1 cellular context compared by ENCODE assay signal in genomic region chr2:70789304-70790078, GRCh38.
TF ChIP-seq lines count a peak whose summit lies in the region.

No MANE protein-coding gene starts in this region.

TF ChIP-seq in HepG2, 621 proteins besides CTCF, POLR2A, EP300 and RAD21 (continued from another document):
- TF ChIP-seq, protein P1, sequence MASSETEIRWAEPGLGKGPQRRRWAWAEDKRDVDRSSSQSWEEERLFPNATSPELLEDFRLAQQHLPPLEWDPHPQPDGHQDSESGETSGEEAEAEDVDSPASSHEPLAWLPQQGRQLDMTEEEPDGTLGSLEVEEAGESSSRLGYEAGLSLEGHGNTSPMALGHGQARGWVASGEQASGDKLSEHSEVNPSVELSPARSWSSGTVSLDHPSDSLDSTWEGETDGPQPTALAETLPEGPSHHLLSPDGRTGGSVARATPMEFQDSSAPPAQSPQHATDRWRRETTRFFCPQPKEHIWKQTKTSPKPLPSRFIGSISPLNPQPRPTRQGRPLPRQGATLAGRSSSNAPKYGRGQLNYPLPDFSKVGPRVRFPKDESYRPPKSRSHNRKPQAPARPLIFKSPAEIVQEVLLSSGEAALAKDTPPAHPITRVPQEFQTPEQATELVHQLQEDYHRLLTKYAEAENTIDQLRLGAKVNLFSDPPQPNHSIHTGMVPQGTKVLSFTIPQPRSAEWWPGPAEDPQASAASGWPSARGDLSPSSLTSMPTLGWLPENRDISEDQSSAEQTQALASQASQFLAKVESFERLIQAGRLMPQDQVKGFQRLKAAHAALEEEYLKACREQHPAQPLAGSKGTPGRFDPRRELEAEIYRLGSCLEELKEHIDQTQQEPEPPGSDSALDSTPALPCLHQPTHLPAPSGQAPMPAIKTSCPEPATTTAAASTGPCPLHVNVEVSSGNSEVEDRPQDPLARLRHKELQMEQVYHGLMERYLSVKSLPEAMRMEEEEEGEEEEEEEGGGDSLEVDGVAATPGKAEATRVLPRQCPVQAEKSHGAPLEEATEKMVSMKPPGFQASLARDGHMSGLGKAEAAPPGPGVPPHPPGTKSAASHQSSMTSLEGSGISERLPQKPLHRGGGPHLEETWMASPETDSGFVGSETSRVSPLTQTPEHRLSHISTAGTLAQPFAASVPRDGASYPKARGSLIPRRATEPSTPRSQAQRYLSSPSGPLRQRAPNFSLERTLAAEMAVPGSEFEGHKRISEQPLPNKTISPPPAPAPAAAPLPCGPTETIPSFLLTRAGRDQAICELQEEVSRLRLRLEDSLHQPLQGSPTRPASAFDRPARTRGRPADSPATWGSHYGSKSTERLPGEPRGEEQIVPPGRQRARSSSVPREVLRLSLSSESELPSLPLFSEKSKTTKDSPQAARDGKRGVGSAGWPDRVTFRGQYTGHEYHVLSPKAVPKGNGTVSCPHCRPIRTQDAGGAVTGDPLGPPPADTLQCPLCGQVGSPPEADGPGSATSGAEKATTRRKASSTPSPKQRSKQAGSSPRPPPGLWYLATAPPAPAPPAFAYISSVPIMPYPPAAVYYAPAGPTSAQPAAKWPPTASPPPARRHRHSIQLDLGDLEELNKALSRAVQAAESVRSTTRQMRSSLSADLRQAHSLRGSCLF (CRISPR knock-in tag; IDR thresholded peaks at IDR 0.05; ENCODE audit: borderline replicate concordance): no peak
- no peak for TF ChIP-seq ZMYM2 (CRISPR knock-in tag; IDR thresholded peaks at IDR 0.05)
- TF ChIP-seq, protein P2, sequence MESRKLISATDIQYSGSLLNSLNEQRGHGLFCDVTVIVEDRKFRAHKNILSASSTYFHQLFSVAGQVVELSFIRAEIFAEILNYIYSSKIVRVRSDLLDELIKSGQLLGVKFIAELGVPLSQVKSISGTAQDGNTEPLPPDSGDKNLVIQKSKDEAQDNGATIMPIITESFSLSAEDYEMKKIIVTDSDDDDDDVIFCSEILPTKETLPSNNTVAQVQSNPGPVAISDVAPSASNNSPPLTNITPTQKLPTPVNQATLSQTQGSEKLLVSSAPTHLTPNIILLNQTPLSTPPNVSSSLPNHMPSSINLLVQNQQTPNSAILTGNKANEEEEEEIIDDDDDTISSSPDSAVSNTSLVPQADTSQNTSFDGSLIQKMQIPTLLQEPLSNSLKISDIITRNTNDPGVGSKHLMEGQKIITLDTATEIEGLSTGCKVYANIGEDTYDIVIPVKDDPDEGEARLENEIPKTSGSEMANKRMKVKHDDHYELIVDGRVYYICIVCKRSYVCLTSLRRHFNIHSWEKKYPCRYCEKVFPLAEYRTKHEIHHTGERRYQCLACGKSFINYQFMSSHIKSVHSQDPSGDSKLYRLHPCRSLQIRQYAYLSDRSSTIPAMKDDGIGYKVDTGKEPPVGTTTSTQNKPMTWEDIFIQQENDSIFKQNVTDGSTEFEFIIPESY (CRISPR knock-in tag; IDR thresholded peaks at IDR 0.05): peak; percentile 28; the same call in 1 of the 2 replicates
- no peak for TF ChIP-seq FOXA1 (IDR thresholded peaks at IDR 0.05)
- TF ChIP-seq FOXA1 (CRISPR knock-in tag; IDR thresholded peaks at IDR 0.05): no peak
- no peak for TF ChIP-seq ZFP37 (CRISPR knock-in tag; IDR thresholded peaks at IDR 0.05; ENCODE audit: borderline replicate concordance)
- no peak for TF ChIP-seq FOXK1 (CRISPR knock-in tag; IDR thresholded peaks at IDR 0.05; ENCODE audit: borderline replicate concordance, low read depth)
- peak in 1 of 2 experiments; percentile 67; a peak in 1 of 4 replicates for TF ChIP-seq KLF16 (CRISPR knock-in tag; IDR thresholded peaks at IDR 0.05)
- TF ChIP-seq HNRNPL (IDR thresholded peaks at IDR 0.05; ENCODE audit: low read depth, low read length): no peak
- 0 out of 2 replicates have a peak, but pooled peaks have one; percentile 74 for TF ChIP-seq MIER3 (CRISPR knock-in tag; IDR thresholded peaks at IDR 0.05; ENCODE audit: borderline replicate concordance)
- peak; percentile 39; the same call in 1 of the 2 replicates for TF ChIP-seq MIXL1 (CRISPR knock-in tag; IDR thresholded peaks at IDR 0.05)
- TF ChIP-seq, protein P3, sequence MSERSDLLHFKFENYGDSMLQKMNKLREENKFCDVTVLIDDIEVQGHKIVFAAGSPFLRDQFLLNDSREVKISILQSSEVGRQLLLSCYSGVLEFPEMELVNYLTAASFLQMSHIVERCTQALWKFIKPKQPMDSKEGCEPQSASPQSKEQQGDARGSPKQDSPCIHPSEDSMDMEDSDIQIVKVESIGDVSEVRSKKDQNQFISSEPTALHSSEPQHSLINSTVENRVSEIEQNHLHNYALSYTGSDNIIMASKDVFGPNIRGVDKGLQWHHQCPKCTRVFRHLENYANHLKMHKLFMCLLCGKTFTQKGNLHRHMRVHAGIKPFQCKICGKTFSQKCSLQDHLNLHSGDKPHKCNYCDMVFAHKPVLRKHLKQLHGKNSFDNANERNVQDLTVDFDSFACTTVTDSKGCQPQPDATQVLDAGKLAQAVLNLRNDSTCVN (CRISPR knock-in tag; IDR thresholded peaks at IDR 0.05; ENCODE audit: borderline replicate concordance): peak; percentile 22; the same call in 1 of the 2 replicates
- no peak for TF ChIP-seq NFRKB (IDR thresholded peaks at IDR 0.05)
- 0 out of 2 replicates have a peak, but pooled peaks have one; percentile 20 for TF ChIP-seq ZNF441 (CRISPR knock-in tag; IDR thresholded peaks at IDR 0.05; ENCODE audit: borderline replicate concordance)
- peak; percentile 99 for TF ChIP-seq STAG1 (CRISPR knock-in tag; IDR thresholded peaks at IDR 0.05)
- TF ChIP-seq ZFYVE20 (CRISPR knock-in tag; IDR thresholded peaks at IDR 0.05; ENCODE audit: borderline replicate concordance, low read depth): no peak
- no peak for TF ChIP-seq ZC3H4 (CRISPR knock-in tag; IDR thresholded peaks at IDR 0.05; ENCODE audit: borderline replicate concordance)
- peak; percentile 64 for TF ChIP-seq TEAD3 (CRISPR knock-in tag; optimal IDR thresholded peaks at IDR 0.05; ENCODE audit: borderline replicate concordance)
- 0 out of 2 replicates have a peak, but pooled peaks have one; percentile 52 for TF ChIP-seq KDM3A (CRISPR knock-in tag; IDR thresholded peaks at IDR 0.05; ENCODE audit: low read depth)
- TF ChIP-seq GLI4 (CRISPR knock-in tag; IDR thresholded peaks at IDR 0.05; ENCODE audit: borderline replicate concordance): no peak
